24 cellular contexts compared by ENCODE assay signal in genomic region chr7:11430112-11430511, GRCh38.
"Had no signal": no experiment of that assay in that cellular context is flagged by ENCODE, and none has a peak within 500 bp of the region (broad histone marks: within the 10 kb centered on the region; RNA-seq: fewer than 3 reads in every experiment).

No MANE protein-coding gene starts in this region.

- H3K9me3 ChIP-seq: left lung, right lobe of liver, testis, vagina had no signal

- H3K4me3 ChIP-seq: left lung, lung, neural progenitor cell, right lobe of liver, skin epidermis, testis, vagina had no signal

- H3K4me3 Mint-ChIP-seq: activated B cell treated with CpG ODN at 0.5 μM for 24 hours; activated CD4-positive, alpha-beta T cell treated with anti-CD3 and anti-CD28 coated beads for 36 hours; activated naive CD8-positive, alpha-beta T cell treated with anti-CD3 and anti-CD28 coated beads for 36 hours; activated T-cell treated with anti-CD3 and anti-CD28 coated beads, Interleukin-2, amount 50 U/mL, for 4 hours; naive thymus-derived CD4-positive, alpha-beta T cell; neural progenitor cell; stimulated activated naive B cell treated with anti-CD40 and anti-IgM and Interleukin-4, amounts not matched to agents 10 μg/mL and 1 μg/mL and 100 μg/mL, for 72 hours had no signal

- H3K36me3 Mint-ChIP-seq: activated naive CD8-positive, alpha-beta T cell treated with anti-CD3 and anti-CD28 coated beads for 36 hours; naive thymus-derived CD4-positive, alpha-beta T cell; neural progenitor cell; stimulated activated naive B cell treated with anti-CD40 and anti-IgM and Interleukin-4, amounts not matched to agents 10 μg/mL and 1 μg/mL and 100 μg/mL, for 72 hours had no signal

- H3K4me1 ChIP-seq: left lung, neural progenitor cell, right lobe of liver, testis, vagina had no signal

- DNase-seq: activated B cell treated with CpG ODN at 0.5 μM for 24 hours; activated CD4-positive, alpha-beta T cell treated with anti-CD3 and anti-CD28 coated beads for 36 hours; activated CD4-positive, alpha-beta T cell treated with anti-CD3 and anti-CD28 coated beads, Interleukin-2, amount 50 U/mL, for 4 hours; activated CD8-positive, alpha-beta memory T cell treated with anti-CD3 and anti-CD28 coated beads, Interleukin-2, amount 50 U/mL, for 48 hours; activated naive CD4-positive, alpha-beta T cell treated with Interleukin-2 at 50 U/mL for 16 hours; activated naive CD8-positive, alpha-beta T cell treated with anti-CD3 and anti-CD28 coated beads for 36 hours; activated T-cell treated with anti-CD3 and anti-CD28 coated beads, Interleukin-2, amount 50 U/mL, for 4 hours; central memory CD4-positive, alpha-beta T cell; dermis blood vessel endothelial cell; effector CD8-positive, alpha-beta T cell; erythroblast; foreskin fibroblast; kidney; left lung; naive thymus-derived CD4-positive, alpha-beta T cell; posterior cingulate gyrus; right lobe of liver; stimulated activated naive B cell treated with anti-CD40 and anti-IgM and Interleukin-4, amounts not matched to agents 10 μg/mL and 1 μg/mL and 100 μg/mL, for 72 hours; testis; trophoblast cell had no signal

- H3K9me3 Mint-ChIP-seq: activated B cell treated with CpG ODN at 0.5 μM for 24 hours; activated naive CD8-positive, alpha-beta T cell treated with anti-CD3 and anti-CD28 coated beads for 36 hours; neural progenitor cell; stimulated activated naive B cell treated with anti-CD40 and anti-IgM and Interleukin-4, amounts not matched to agents 10 μg/mL and 1 μg/mL and 100 μg/mL, for 72 hours had no signal

- H3K4me1 Mint-ChIP-seq: activated B cell treated with CpG ODN at 0.5 μM for 24 hours; activated CD4-positive, alpha-beta T cell treated with anti-CD3 and anti-CD28 coated beads for 36 hours; activated naive CD8-positive, alpha-beta T cell treated with anti-CD3 and anti-CD28 coated beads for 36 hours; naive thymus-derived CD4-positive, alpha-beta T cell; neural progenitor cell had no signal

- H3K4me2 ChIP-seq: neural progenitor cell had no signal

- ATAC-seq: activated CD4-positive, alpha-beta T cell treated with anti-CD3 and anti-CD28 coated beads for 36 hours; activated T-cell treated with anti-CD3 and anti-CD28 coated beads, Interleukin-2, amount 50 U/mL, for 4 hours; left lung; naive thymus-derived CD4-positive, alpha-beta T cell; stimulated activated naive B cell treated with anti-CD40 and anti-IgM and Interleukin-4, amounts not matched to agents 10 μg/mL and 1 μg/mL and 100 μg/mL, for 72 hours had no signal

- H3K27ac Mint-ChIP-seq: activated B cell treated with CpG ODN at 0.5 μM for 24 hours; activated CD4-positive, alpha-beta T cell treated with anti-CD3 and anti-CD28 coated beads for 36 hours; activated naive CD8-positive, alpha-beta T cell treated with anti-CD3 and anti-CD28 coated beads for 36 hours; naive thymus-derived CD4-positive, alpha-beta T cell; neural progenitor cell; stimulated activated naive B cell treated with anti-CD40 and anti-IgM and Interleukin-4, amounts not matched to agents 10 μg/mL and 1 μg/mL and 100 μg/mL, for 72 hours had no signal

- H3K36me3 ChIP-seq: left lung, neural progenitor cell, right lobe of liver, vagina had no signal

- H2AFZ ChIP-seq: neural progenitor cell had no signal

- H3K27me3 Mint-ChIP-seq: activated B cell treated with CpG ODN at 0.5 μM for 24 hours; activated CD4-positive, alpha-beta T cell treated with anti-CD3 and anti-CD28 coated beads for 36 hours; activated naive CD8-positive, alpha-beta T cell treated with anti-CD3 and anti-CD28 coated beads for 36 hours; stimulated activated naive B cell treated with anti-CD40 and anti-IgM and Interleukin-4, amounts not matched to agents 10 μg/mL and 1 μg/mL and 100 μg/mL, for 72 hours had no signal

- H3K27ac ChIP-seq: left lung, neural progenitor cell, right lobe of liver, skin epidermis, testis, vagina had no signal
